Comparison of ENCODE assay signal across 21 cellular contexts in genomic region chr19:52679598-52679997, GRCh38. TPM values are rescaled to one million over a fixed set of nuclear protein-coding genes. Genes with fewer than 3 reads are reported as not detected.
DNase-seq lines count a peak whose midpoint lies in the region; ATAC-seq and TF ChIP-seq lines count a peak whose summit lies in the region.
"Had no signal": no experiment of that assay in that cellular context is flagged by ENCODE, and none has a peak within 500 bp of the region (broad histone marks: within the 10 kb centered on the region; RNA-seq: fewer than 3 reads in every experiment).

No MANE protein-coding gene starts in this region.

- peak overlapping the region in 6 of 8 donors; percentile 2 to 77 (median 51) for H3K27ac Mint-ChIP-seq in CD8-positive, alpha-beta memory T cell
- H3K27ac Mint-ChIP-seq in natural killer cell treated with Interleukin-12 subunit alpha and Interleukin-12 subunit beta and Interleukin-15 and Interleukin-18, amount 100 ng/mL, for 72 hours, result peak overlapping the region in 1 of 2 donors; percentile 56
- H3K27ac Mint-ChIP-seq: GM23338 had no signal

- no peak overlapping the region for H2AK5ac ChIP-seq in trophoblast cell (ENCODE audit: low read length)

- DNase-seq in CD8-positive, alpha-beta memory T cell, result no peak
- DNase-seq in epithelial cell of prostate (ENCODE audit: low read depth, low spot score) (no peak), trophoblast cell (no peak), NCI-H2029 treated with DMSO at 0.1 percent for 48 hours (lab: John Stamatoyannopoulos, UW) (no peak)
- DNase-seq in natural killer cell treated with Interleukin-12 subunit alpha and Interleukin-12 subunit beta and Interleukin-15 and Interleukin-18, amount 100 ng/mL, for 72 hours (ENCODE audit: low spot score), result no peak
- DNase-seq: ACHN; CD4-positive, alpha-beta memory T cell; DND-41; NCI-H1105; NCI-H146; NCI-H2081; NCI-H2171 treated with DMSO at 0.1 percent for 48 hours; NCI-H524 treated with DMSO at 0.1 percent for 48 hours; OCI-M1 had no signal

- H3K4me2 ChIP-seq in trophoblast cell (ENCODE audit: low read length), result no peak overlapping the region
- H3K4me2 ChIP-seq: BLaER1 treated with 17β-estradiol and CSF1 and Interleukin-3, amounts not matched to agents 10 nM and 100 nM; GM23338; KMS-11 had no signal

- H3K27me3 ChIP-seq in CD8-positive, alpha-beta memory T cell (ENCODE audit: insufficient read depth, low read length, poor library complexity, severe bottlenecking), result no peaks in the 10 kb centered on the region
- no peaks in the 10 kb centered on the region for H3K27me3 ChIP-seq in trophoblast cell (ENCODE audit: insufficient read depth, low read length)
- H3K27me3 ChIP-seq: BLaER1 treated with 17β-estradiol and CSF1 and Interleukin-3, amounts not matched to agents 10 nM and 100 nM had no signal

- WGBS in trophoblast cell (ENCODE audit: extremely low coverage, insufficient coverage, insufficient read length), result no CpG with 5 or more reads among the region's 5 CpGs

- no peak overlapping the region for H3K27ac ChIP-seq in CD8-positive, alpha-beta memory T cell (ENCODE audit: low read depth, low read length)
- H3K27ac ChIP-seq in HEK293 (ENCODE audit: extremely low read depth, low read depth, low read length) (no peak overlapping the region), epithelial cell of prostate (peak overlapping the region; percentile 57), trophoblast cell (ENCODE audit: low read depth, low read length) (no peak overlapping the region)
- H3K27ac ChIP-seq: BLaER1 treated with 17β-estradiol and CSF1 and Interleukin-3, amounts not matched to agents 10 nM and 100 nM; KMS-11 had no signal

- no peak overlapping the region for H4K91ac ChIP-seq in trophoblast cell (ENCODE audit: low read depth, low read length)

- peaks cover 11 to 38% (median 17%) of the 10 kb centered on the region in 3 donors for H3K36me3 Mint-ChIP-seq in CD8-positive, alpha-beta memory T cell
- peaks cover 17% of the 10 kb centered on the region for H3K36me3 Mint-ChIP-seq in natural killer cell treated with Interleukin-12 subunit alpha and Interleukin-12 subunit beta and Interleukin-15 and Interleukin-18, amount 100 ng/mL, for 72 hours

- H3K9me3 Mint-ChIP-seq in CD8-positive, alpha-beta memory T cell, result peaks cover 0 to 5% (median 0%) of the 10 kb centered on the region in 5 donors
- no peaks in the 10 kb centered on the region for H3K9me3 Mint-ChIP-seq in natural killer cell treated with Interleukin-12 subunit alpha and Interleukin-12 subunit beta and Interleukin-15 and Interleukin-18, amount 100 ng/mL, for 72 hours

- H2BK5ac ChIP-seq in trophoblast cell (ENCODE audit: low read depth, low read length, poor library complexity), result no peak overlapping the region

- H3K4me1 ChIP-seq in CD8-positive, alpha-beta memory T cell (ENCODE audit: insufficient read depth, low read length), result peaks cover 2% of the 10 kb centered on the region
- H3K4me1 ChIP-seq in HEK293 (ENCODE audit: control insufficient read depth, insufficient read depth, low read length) (no peaks in the 10 kb centered on the region), trophoblast cell (ENCODE audit: control insufficient read depth in 1 of 2, insufficient read depth in 2 of 2, low read length in 2 of 2) (peaks cover 3 to 6% of the 10 kb centered on the region in 2 experiments)
- H3K4me1 ChIP-seq: BLaER1 treated with 17β-estradiol and CSF1 and Interleukin-3, amounts not matched to agents 10 nM and 100 nM; HAP-1 had no signal

- no peak overlapping the region for H2AFZ ChIP-seq in trophoblast cell (ENCODE audit: insufficient read depth, low read length, poor library complexity)
- H2AFZ ChIP-seq: GM23338 had no signal

- H3K4me3 ChIP-seq in CD8-positive, alpha-beta memory T cell (ENCODE audit: low read length), result no peak overlapping the region
- H3K4me3 ChIP-seq in HEK293 (ENCODE audit: low read depth, low read length) (no peak overlapping the region), trophoblast cell (ENCODE audit: low read depth, low read length) (no peak overlapping the region)
- H3K4me3 ChIP-seq: BLaER1 treated with 17β-estradiol and CSF1 and Interleukin-3, amounts not matched to agents 10 nM and 100 nM; GM23338; HAP-1 had no signal

- H2BK12ac ChIP-seq in trophoblast cell (ENCODE audit: low read length), result no peak overlapping the region

- no peaks in the 10 kb centered on the region for H3K79me1 ChIP-seq in trophoblast cell (ENCODE audit: low read length)

- no peaks in the 10 kb centered on the region for H3K9me3 ChIP-seq in CD8-positive, alpha-beta memory T cell (ENCODE audit: low read length)
- H3K9me3 ChIP-seq in HEK293 (ENCODE audit: control insufficient read depth, insufficient read depth, low read depth, low read length) (no peaks in the 10 kb centered on the region; the same call in 1 of the 2 replicates), trophoblast cell (ENCODE audit: insufficient read depth, low read depth, low read length) (no peaks in the 10 kb centered on the region)
- H3K9me3 ChIP-seq: HAP-1 had no signal

- peak overlapping the region; percentile 60 for H3K4ac ChIP-seq in trophoblast cell (ENCODE audit: low read depth, low read length)

- no peak overlapping the region for H3K18ac ChIP-seq in trophoblast cell (ENCODE audit: low read length)

- H2BK120ac ChIP-seq in trophoblast cell (ENCODE audit: insufficient read depth, low read length, poor library complexity), result no peak overlapping the region

- no peaks in the 10 kb centered on the region for H3K36me3 ChIP-seq in CD8-positive, alpha-beta memory T cell (ENCODE audit: insufficient read depth, low read length)
- peaks cover 0 to 20% of the 10 kb centered on the region in 2 experiments; a peak in 1 of 3 replicates for H3K36me3 ChIP-seq in HEK293 (ENCODE audit: control insufficient read depth in 2 of 2, insufficient read depth in 1 of 2, low read length in 2 of 2)
- H3K36me3 ChIP-seq in trophoblast cell (ENCODE audit: control insufficient read depth in 1 of 2, insufficient read depth in 2 of 2, low read length in 2 of 2), result peaks cover 27 to 36% of the 10 kb centered on the region in 2 experiments
- H3K36me3 ChIP-seq: HAP-1 had no signal

- H3K4me3 Mint-ChIP-seq in CD8-positive, alpha-beta memory T cell, result peak overlapping the region in 1 of 7 donors; percentile 65
- no peak overlapping the region for H3K4me3 Mint-ChIP-seq in natural killer cell treated with Interleukin-12 subunit alpha and Interleukin-12 subunit beta and Interleukin-15 and Interleukin-18, amount 100 ng/mL, for 72 hours
- H3K4me3 Mint-ChIP-seq: CD4-positive, alpha-beta memory T cell; GM23338 had no signal

- H3K4me1 Mint-ChIP-seq in CD8-positive, alpha-beta memory T cell, result peaks cover 31 to 44% (median 34%) of the 10 kb centered on the region in 3 donors
- H3K4me1 Mint-ChIP-seq in natural killer cell treated with Interleukin-12 subunit alpha and Interleukin-12 subunit beta and Interleukin-15 and Interleukin-18, amount 100 ng/mL, for 72 hours (ENCODE audit: low read depth in 2 of 2), result peaks cover 16 to 33% of the 10 kb centered on the region in 2 donors
- H3K4me1 Mint-ChIP-seq: GM23338 had no signal

- CTCF ChIA-PET in CD8-positive, alpha-beta memory T cell (lab: Charles Lee), result interaction anchor here (1.4 kb wide), 1 partner anchor 336 kb away, joined by 3 read pairs; no protein-coding TSS in a partner anchor
- CTCF ChIA-PET in HEK293 (lab: Yijun Ruan, JAX), result no interaction called here

- no peak overlapping the region for H3K23ac ChIP-seq in trophoblast cell (ENCODE audit: low read length)

- no peak overlapping the region for H4K8ac ChIP-seq in trophoblast cell (ENCODE audit: low read depth, low read length)

- ATAC-seq in GM19455 (IDR thresholded peaks at IDR 0.05; ENCODE audit: unreplicated experiment), result no peak
- ATAC-seq in natural killer cell treated with Interleukin-12 subunit alpha and Interleukin-12 subunit beta and Interleukin-15 and Interleukin-18, amount 100 ng/mL, for 72 hours, result no peak
- ATAC-seq: GM23338, Right ventricle myocardium inferior had no signal

- H3K14ac ChIP-seq in trophoblast cell (ENCODE audit: low read length), result no peak overlapping the region

- H4K12ac ChIP-seq in trophoblast cell (ENCODE audit: low read depth, low read length), result no peak overlapping the region

- POLR2A ChIA-PET in CD8-positive, alpha-beta memory T cell (lab: Charles Lee), result no interaction called here
- POLR2A ChIA-PET in HEK293 (lab: Yijun Ruan, JAX), result no interaction called here

- H3K9ac ChIP-seq in trophoblast cell (ENCODE audit: low read length), result no peak overlapping the region
- H3K9ac ChIP-seq: BLaER1 treated with 17β-estradiol and CSF1 and Interleukin-3, amounts not matched to agents 10 nM and 100 nM; KMS-11 had no signal

- H3K79me2 ChIP-seq in trophoblast cell (ENCODE audit: control insufficient read depth, insufficient read depth, low read length, poor library complexity), result peaks cover 35% of the 10 kb centered on the region

- no peaks in the 10 kb centered on the region for H3K27me3 Mint-ChIP-seq in CD8-positive, alpha-beta memory T cell
- no peaks in the 10 kb centered on the region for H3K27me3 Mint-ChIP-seq in natural killer cell treated with Interleukin-12 subunit alpha and Interleukin-12 subunit beta and Interleukin-15 and Interleukin-18, amount 100 ng/mL, for 72 hours
- H3K27me3 Mint-ChIP-seq: CD4-positive, alpha-beta memory T cell had no signal

- no peak for TF ChIP-seq CTCF in HEK293 (tag by site-specific recombination; IDR thresholded peaks at IDR 0.05)

TF ChIP-seq in HEK293, 187 proteins besides CTCF, POLR2A, EP300 and RAD21:
- TF ChIP-seq ZNF140 (tag by site-specific recombination; IDR thresholded peaks at IDR 0.05) (peak; percentile 15; the same call in 1 of the 2 replicates), ZNF837 (tag by site-specific recombination; IDR thresholded peaks at IDR 0.05) (no peak)

RNA-seq across cellular contexts. Expression of gene ZNF83, which starts 41.4 kb away (rescaled TPM):
- total RNA-seq in CD8-positive, alpha-beta memory T cell, result 10 to 100 TPM; 26.9 to 28.0 TPM
- polyA plus RNA-seq in CD8-positive, alpha-beta memory T cell, result 23.1 TPM
- polyA plus RNA-seq in trophoblast cell (2013), result 78.7 and 80.9 TPM in 2 replicates
- 10 to 100 TPM; 20.2 to 25.8 TPM for total RNA-seq in natural killer cell treated with Interleukin-12 subunit alpha and Interleukin-12 subunit beta and Interleukin-15 and Interleukin-18, amount 100 ng/mL, for 72 hours

RNA-seq across cellular contexts. Expression of gene ZNF611, which starts 55.2 kb away (rescaled TPM):
- 10 to 100 TPM; 21.9 to 24.2 TPM for total RNA-seq in CD8-positive, alpha-beta memory T cell
- polyA plus RNA-seq in CD8-positive, alpha-beta memory T cell, result 44.5 TPM
- 37.3 and 37.8 TPM in 2 replicates for polyA plus RNA-seq in trophoblast cell (2013)
- 10 to 100 TPM; 39.1 to 50.7 TPM for total RNA-seq in natural killer cell treated with Interleukin-12 subunit alpha and Interleukin-12 subunit beta and Interleukin-15 and Interleukin-18, amount 100 ng/mL, for 72 hours
